8 cellular contexts compared by ENCODE assay signal in the genomic region with DNA sequence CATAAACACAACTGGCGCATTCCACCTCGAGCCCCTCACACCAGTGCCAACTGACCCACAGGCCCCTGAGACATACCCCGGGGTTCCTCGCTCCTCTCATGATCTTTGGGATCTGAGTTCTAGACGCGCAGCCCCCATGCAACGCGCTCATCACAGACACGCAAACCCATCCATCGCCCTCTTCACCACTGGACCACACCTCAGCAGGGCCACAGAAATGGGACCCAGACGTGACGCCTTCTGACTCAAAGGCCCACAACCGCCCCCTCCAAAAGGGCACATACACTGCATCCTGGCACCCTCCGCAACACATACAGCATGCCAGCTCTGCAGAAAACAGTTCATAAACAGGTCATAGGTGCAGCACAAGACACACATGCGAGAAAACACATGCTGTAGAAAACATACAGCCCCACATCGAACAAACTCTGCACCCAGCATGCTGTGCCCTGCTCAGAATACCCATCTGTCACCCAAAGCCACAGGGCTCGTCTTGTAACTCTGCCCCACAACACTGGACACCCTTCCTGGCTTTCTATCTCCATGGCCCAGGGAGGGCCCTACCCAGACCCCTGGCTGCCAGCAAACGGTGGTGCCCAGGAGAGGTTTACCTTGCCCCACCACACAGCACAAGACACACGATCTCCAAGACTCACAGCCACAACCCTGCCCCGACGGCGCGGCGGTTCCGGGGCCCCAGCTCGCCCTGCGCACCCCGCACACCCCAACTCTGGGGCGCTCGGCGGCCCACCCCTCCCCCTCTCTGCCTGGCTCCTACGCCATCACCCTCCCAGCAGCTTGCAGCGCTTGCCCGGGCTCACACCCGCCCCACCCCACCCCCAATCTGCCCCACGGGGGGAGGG. TPM values are rescaled to one million over a fixed set of nuclear protein-coding genes. Genes with fewer than 3 reads are reported as not detected.
DNase-seq lines count a peak whose midpoint lies in the region; ATAC-seq and TF ChIP-seq lines count a peak whose summit lies in the region.

No MANE protein-coding gene starts in this region.

- H3K36me3 ChIP-seq in gastroesophageal sphincter (no peaks in the 10 kb centered on the region), neutrophil (no peaks in the 10 kb centered on the region), urinary bladder (ENCODE audit: insufficient read depth) (no peaks in the 10 kb centered on the region)

- peak; percentile 6 for ATAC-seq in gastroesophageal sphincter
- ATAC-seq in HG03571 (IDR thresholded peaks at IDR 0.05; ENCODE audit: unreplicated experiment) = no peak
- ATAC-seq in HG03097 (IDR thresholded peaks at IDR 0.05; ENCODE audit: low FRiP score, unreplicated experiment) = no peak

- H3K27ac ChIP-seq in gastroesophageal sphincter (peak overlapping the region; percentile 99 to 100 (median 100)), neutrophil (peak overlapping the region; percentile 81), urinary bladder (ENCODE audit: low read depth) (peak overlapping the region; percentile 100)

- H3K27me3 ChIP-seq in gastroesophageal sphincter (no peaks in the 10 kb centered on the region), neutrophil (no peaks in the 10 kb centered on the region)

- TF ChIP-seq CTCF in GM12864 (IDR thresholded peaks at IDR 0.05; ENCODE audit: low read depth, low read length, missing control alignments) (no peak), gastroesophageal sphincter (IDR thresholded peaks at IDR 0.05) (no peak), neutrophil (IDR thresholded peaks at IDR 0.05) (no peak)

- no peak for DNase-seq in GM12864 (ENCODE audit: low read depth)
- DNase-seq in RPMI7951 (ENCODE audit: low read depth) = peak; percentile 40
- DNase-seq in activated naive CD4-positive, alpha-beta T cell treated with Interleukin-2 at 50 U/mL for 16 hours = peak; percentile 61

- peak overlapping the region; percentile 73 for H3K4me3 ChIP-seq in GM12864 (ENCODE audit: low read depth, low read length)
- peak overlapping the region; percentile 96 to 100 for H3K4me3 ChIP-seq in gastroesophageal sphincter
- H3K4me3 ChIP-seq in neutrophil (ENCODE audit: low read depth in 1 of 2, low read length in 1 of 2) = peak overlapping the region; percentile 66 to 81
- H3K4me3 ChIP-seq in urinary bladder (ENCODE audit: low read depth, low read length) = peak overlapping the region; percentile 97

- WGBS in gastroesophageal sphincter (ENCODE audit: low coverage in 1 of 2), 2 donors = 21 to 36% methylated on average over 10 to 12 of the region's 36 CpGs
- 7% methylated on average over 36 of the region's 36 CpGs for WGBS in urinary bladder

- H3K9me3 ChIP-seq in gastroesophageal sphincter (no peaks in the 10 kb centered on the region), neutrophil (no peaks in the 10 kb centered on the region)

- H3K4me1 ChIP-seq in gastroesophageal sphincter (peaks cover 4 to 89% (median 39%) of the 10 kb centered on the region in 3 donors), neutrophil (ENCODE audit: control insufficient read depth in 1 of 2, insufficient read depth in 1 of 2, low read depth in 1 of 2, low read length in 1 of 2) (peaks cover 47 to 52% of the 10 kb centered on the region in 2 experiments), urinary bladder (ENCODE audit: insufficient read depth) (no peaks in the 10 kb centered on the region)

- no peak for TF ChIP-seq EP300 in gastroesophageal sphincter (IDR thresholded peaks at IDR 0.05)

- no peak for TF ChIP-seq POLR2A in gastroesophageal sphincter (IDR thresholded peaks at IDR 0.05)

RNA-seq across cellular contexts. Expression of gene ZBTB4, which starts 0.9 kb away (rescaled TPM):
- 14.3 and 14.8 TPM in 2 replicates for total RNA-seq in RPMI7951 (2014; rRNA removed; shearing (Covaris generic))
- total RNA-seq in gastroesophageal sphincter (100 to 1,000 TPM in 1 of 4 donors, 10 to 100 TPM in 3; 68.4 to 115 (median 80.2) TPM), urinary bladder (21.1 TPM)
- polyA plus RNA-seq in urinary bladder = 76.2 TPM

RNA-seq across cellular contexts. Expression of gene SLC35G6, which starts 2.7 kb away (rescaled TPM):
- total RNA-seq in RPMI7951 (2014; rRNA removed; shearing (Covaris generic)) = not detected in 2 replicates
- total RNA-seq in gastroesophageal sphincter (not detected), urinary bladder (not detected)
- not detected for polyA plus RNA-seq in urinary bladder

RNA-seq across cellular contexts. Expression of gene POLR2A, which starts 5.7 kb away (rescaled TPM):
- 15.4 and 22.3 TPM in 2 replicates for total RNA-seq in RPMI7951 (2014; rRNA removed; shearing (Covaris generic))
- total RNA-seq in gastroesophageal sphincter (10 to 100 TPM; 41.0 to 55.3 (median 47.3) TPM), urinary bladder (52.3 TPM)
- polyA plus RNA-seq in urinary bladder = 32.2 TPM

RNA-seq across cellular contexts. Expression of gene CHRNB1, which starts 33.6 kb away (rescaled TPM):
- total RNA-seq in RPMI7951 (2014; rRNA removed; shearing (Covaris generic)) = 10.4 and 11.9 TPM in 2 replicates
- total RNA-seq in gastroesophageal sphincter (10 to 100 TPM in 1 of 4 donors, 1 to 10 TPM in 3; 4.7 to 12.1 (median 8.1) TPM), urinary bladder (10.7 TPM)
- 15.4 TPM for polyA plus RNA-seq in urinary bladder

RNA-seq across cellular contexts. Expression of gene FGF11, which starts 39.2 kb away (rescaled TPM):
- 2.0 and 4.1 TPM in 2 replicates for total RNA-seq in RPMI7951 (2014; rRNA removed; shearing (Covaris generic))
- 1 to 10 TPM in 1 of 4 donors, under 1 TPM in 2, not detected in 1; 0.13 to 1.0 (median 0.42) TPM for total RNA-seq in gastroesophageal sphincter
- 2.1 TPM for total RNA-seq in urinary bladder
- 0.95 TPM for polyA plus RNA-seq in urinary bladder
